ENCODE assay signal across 8 cellular contexts in genomic region chr19:16778796-16779411, GRCh38. TPM values are rescaled to one million over a fixed set of nuclear protein-coding genes. Genes with fewer than 3 reads are reported as not detected.
DNase-seq lines count a peak whose midpoint lies in the region; ATAC-seq, FAIRE-seq and TF ChIP-seq lines count a peak whose summit lies in the region.

No MANE protein-coding gene starts in this region.

- H3K4me3 ChIP-seq in BE2C (ENCODE audit: low read depth, low read length): no peak overlapping the region
- no peak overlapping the region for H3K4me3 ChIP-seq in NT2/D1 (ENCODE audit: insufficient read length, low read depth)
- no peak overlapping the region for H3K4me3 ChIP-seq in foreskin fibroblast (ENCODE audit: low read depth in 1 of 2, low read length in 2 of 2)
- no peak overlapping the region for H3K4me3 ChIP-seq in psoas muscle
- H3K4me3 ChIP-seq in vagina: no peak overlapping the region

- FAIRE-seq in GM18507 (lab: Jason Lieb, UNC): peak; percentile 73

- DNase-seq in BE2C (peak; percentile 61), GM18507 (ENCODE audit: extremely low spot score, insufficient read length, low read depth) (peak; percentile 48), NT2/D1 (ENCODE audit: low read depth, low spot score) (peak; percentile 49), activated T-cell treated with anti-CD3 and anti-CD28 coated beads for 24 hours (ENCODE audit: low read depth) (peak; percentile 24), foreskin fibroblast (peak; percentile 46 to 77), psoas muscle (peak in 1 of 2 donors; percentile 19), vagina (ENCODE audit: extremely low spot score in 2 of 2) (no peak)

- peak; percentile 73 for TF ChIP-seq CTCF in BE2C (IDR thresholded peaks at IDR 0.05; ENCODE audit: low read depth, low read length)
- peak; percentile 72 for TF ChIP-seq CTCF in foreskin fibroblast (IDR thresholded peaks at IDR 0.05; ENCODE audit: low read depth, low read length)
- TF ChIP-seq CTCF in psoas muscle (IDR thresholded peaks at IDR 0.05): peak; percentile 23
- TF ChIP-seq CTCF in vagina (IDR thresholded peaks at IDR 0.05): peak in 1 of 3 experiments; percentile 36

- H3K27me3 ChIP-seq in BE2C: peaks cover 5% of the 10 kb centered on the region
- H3K27me3 ChIP-seq in NT2/D1 (ENCODE audit: insufficient read depth, insufficient read length): peaks cover 3% of the 10 kb centered on the region
- H3K27me3 ChIP-seq in psoas muscle (ENCODE audit: insufficient read depth in 3 of 3, low read length in 2 of 3): peaks cover 0 to 5% (median 0%) of the 10 kb centered on the region in 3 donors
- H3K27me3 ChIP-seq in vagina: no peaks in the 10 kb centered on the region

- no peak overlapping the region for H3K9ac ChIP-seq in NT2/D1 (ENCODE audit: insufficient read length, low read depth)

- intact Hi-C loops in psoas muscle (cut with DNase I) (no loop called here), vagina (cut with DNase I) (no loop called here)

- no peak overlapping the region for H3K27ac ChIP-seq in psoas muscle
- no peak overlapping the region for H3K27ac ChIP-seq in vagina

- H3K36me3 ChIP-seq in BE2C: no peaks in the 10 kb centered on the region
- H3K36me3 ChIP-seq in NT2/D1 (ENCODE audit: insufficient read depth, insufficient read length, low read length): no peaks in the 10 kb centered on the region
- no peaks in the 10 kb centered on the region for H3K36me3 ChIP-seq in psoas muscle (ENCODE audit: insufficient read depth in 1 of 2, low read depth in 1 of 2)
- H3K36me3 ChIP-seq in vagina: no peaks in the 10 kb centered on the region

- H3K4me1 ChIP-seq in BE2C: no peaks in the 10 kb centered on the region
- H3K4me1 ChIP-seq in NT2/D1 (ENCODE audit: insufficient read depth, insufficient read length): no peaks in the 10 kb centered on the region
- H3K4me1 ChIP-seq in psoas muscle: no peaks in the 10 kb centered on the region
- no peaks in the 10 kb centered on the region for H3K4me1 ChIP-seq in vagina

- H3K9me3 ChIP-seq in BE2C: no peaks in the 10 kb centered on the region
- no peaks in the 10 kb centered on the region for H3K9me3 ChIP-seq in NT2/D1 (ENCODE audit: insufficient read depth, low read length)
- H3K9me3 ChIP-seq in psoas muscle: no peaks in the 10 kb centered on the region
- no peaks in the 10 kb centered on the region for H3K9me3 ChIP-seq in vagina

- no peak for TF ChIP-seq POLR2A in vagina (IDR thresholded peaks at IDR 0.05)

- no peak for ATAC-seq in psoas muscle
- no peak for ATAC-seq in GM19351 (IDR thresholded peaks at IDR 0.05; ENCODE audit: unreplicated experiment)

- 65 to 74% (median 70%) methylated on average over 8 of the region's 8 CpGs for WGBS in psoas muscle, 3 donors

RNA-seq across cellular contexts. Expression of gene SIN3B, which starts 50.3 kb away (rescaled TPM):
- 77.5 TPM for polyA plus RNA-seq in BE2C (2012; ENCODE audit: insufficient read depth, insufficient read length, low read depth)
- total RNA-seq in psoas muscle: 10 to 100 TPM; 18.0 to 23.8 (median 20.4) TPM
- 10 to 100 TPM; 11.8 to 16.7 (median 12.5) TPM for polyA plus RNA-seq in psoas muscle
- total RNA-seq in vagina: 68.5 TPM

RNA-seq across cellular contexts. Expression of gene NWD1, which starts 59.3 kb away (rescaled TPM):
- polyA plus RNA-seq in BE2C (2012; ENCODE audit: insufficient read depth, insufficient read length, low read depth): not detected
- total RNA-seq in psoas muscle (under 1 TPM in 2 of 4 donors, not detected in 2; 0.08 to 0.13 TPM), vagina (0.98 TPM)
- polyA plus RNA-seq in psoas muscle: under 1 TPM in 2 of 3 donors, not detected in 1; 0.01 to 0.03 TPM

Comparison
In these comparisons a context has a peak if more than half of its experiments do, and no peak if none do; other contexts are left out.
1. DNase-seq: peak in BE2C (single experiment), GM18507 (single experiment), NT2/D1 (single experiment), activated T-cell treated with anti-CD3 and anti-CD28 coated beads for 24 hours (single experiment) and foreskin fibroblast (2 of 2); none in vagina (0 of 2).